Comparison of ENCODE assay signal across 28 cellular contexts in genomic region chr4:161530710-161531109, GRCh38.
"Had no signal": no experiment of that assay in that cellular context is flagged by ENCODE, and none has a peak within 500 bp of the region (broad histone marks: within the 10 kb centered on the region; RNA-seq: fewer than 3 reads in every experiment).

No MANE protein-coding gene starts in this region.

- H3K9me3 ChIP-seq: stomach, testis, thoracic aorta, thyroid gland, tibial artery, tibial nerve, transverse colon, upper lobe of left lung, upper lobe of right lung, uterus, vagina had no signal

- H3K4me3 Mint-ChIP-seq: stimulated activated effector memory CD8-positive, alpha-beta T cell treated with anti-CD3 and anti-CD28 coated beads, Interleukin-12 subunit alpha, Interleukin-12 subunit beta, amount 100 ng/mL, for 72 hours; stimulated activated memory B cell treated with anti-CD40 and anti-IgM and Interleukin-4, amounts not matched to agents 10 μg/mL and 1 μg/mL and 100 μg/mL, for 72 hours; stimulated activated naive B cell treated with anti-CD40 and anti-IgM and Interleukin-4, amounts not matched to agents 10 μg/mL and 1 μg/mL and 100 μg/mL, for 72 hours; stimulated activated naive CD8-positive, alpha-beta T cell treated with anti-CD3 and anti-CD28 coated beads, Interleukin-15, amount 100 ng/mL, for 72 hours; stimulated activated naive CD8-positive, alpha-beta T cell treated with anti-CD3 and anti-CD28 coated beads, Interleukin-15, Interleukin-2, amounts not matched to agents 100 ng/mL and 50 ng/mL, for 24 hours; type B pancreatic cell had no signal

- H3K27me3 Mint-ChIP-seq: stimulated activated memory B cell treated with anti-CD40 and anti-IgM and Interleukin-4, amounts not matched to agents 10 μg/mL and 1 μg/mL and 100 μg/mL, for 72 hours; stimulated activated naive B cell treated with anti-CD40 and anti-IgM and Interleukin-4, amounts not matched to agents 10 μg/mL and 1 μg/mL and 100 μg/mL, for 72 hours; stimulated activated naive CD8-positive, alpha-beta T cell treated with anti-CD3 and anti-CD28 coated beads, Interleukin-15, amount 100 ng/mL, for 72 hours; stimulated activated naive CD8-positive, alpha-beta T cell treated with anti-CD3 and anti-CD28 coated beads, Interleukin-15, Interleukin-2, amounts not matched to agents 100 ng/mL and 50 ng/mL, for 24 hours; type B pancreatic cell had no signal

- H3K27ac ChIP-seq: stomach, suprapubic skin, testis, thoracic aorta, thyroid gland, tibial artery, tibial nerve, transverse colon, upper lobe of left lung, upper lobe of right lung, uterus, vagina had no signal

- H3K4me3 ChIP-seq: stomach, suprapubic skin, testis, thoracic aorta, thyroid gland, tibial artery, tibial nerve, transverse colon, upper lobe of left lung, upper lobe of right lung, uterus, vagina had no signal

- H3K36me3 ChIP-seq: stomach, suprapubic skin, thoracic aorta, thyroid gland, tibial artery, tibial nerve, transverse colon, upper lobe of left lung, upper lobe of right lung, uterus, vagina had no signal

- H3K36me3 Mint-ChIP-seq: stimulated activated effector memory CD8-positive, alpha-beta T cell treated with anti-CD3 and anti-CD28 coated beads, Interleukin-12 subunit alpha, Interleukin-12 subunit beta, amount 100 ng/mL, for 72 hours; stimulated activated memory B cell treated with anti-CD40 and anti-IgM and Interleukin-4, amounts not matched to agents 10 μg/mL and 1 μg/mL and 100 μg/mL, for 72 hours; stimulated activated naive B cell treated with anti-CD40 and anti-IgM and Interleukin-4, amounts not matched to agents 10 μg/mL and 1 μg/mL and 100 μg/mL, for 72 hours; type B pancreatic cell had no signal

- H3K27ac Mint-ChIP-seq: stimulated activated effector memory CD8-positive, alpha-beta T cell treated with anti-CD3 and anti-CD28 coated beads, Interleukin-12 subunit alpha, Interleukin-12 subunit beta, amount 100 ng/mL, for 72 hours; stimulated activated memory B cell treated with anti-CD40 and anti-IgM and Interleukin-4, amounts not matched to agents 10 μg/mL and 1 μg/mL and 100 μg/mL, for 72 hours; stimulated activated naive B cell treated with anti-CD40 and anti-IgM and Interleukin-4, amounts not matched to agents 10 μg/mL and 1 μg/mL and 100 μg/mL, for 72 hours; stimulated activated naive CD8-positive, alpha-beta T cell treated with anti-CD3 and anti-CD28 coated beads, Interleukin-15, amount 100 ng/mL, for 72 hours; stimulated activated naive CD8-positive, alpha-beta T cell treated with anti-CD3 and anti-CD28 coated beads, Interleukin-15, Interleukin-2, amounts not matched to agents 100 ng/mL and 50 ng/mL, for 24 hours; type B pancreatic cell had no signal

- H3K4me1 Mint-ChIP-seq: stimulated activated effector memory CD8-positive, alpha-beta T cell treated with anti-CD3 and anti-CD28 coated beads, Interleukin-12 subunit alpha, Interleukin-12 subunit beta, amount 100 ng/mL, for 72 hours; stimulated activated memory B cell treated with anti-CD40 and anti-IgM and Interleukin-4, amounts not matched to agents 10 μg/mL and 1 μg/mL and 100 μg/mL, for 72 hours; stimulated activated naive B cell treated with anti-CD40 and anti-IgM and Interleukin-4, amounts not matched to agents 10 μg/mL and 1 μg/mL and 100 μg/mL, for 72 hours; stimulated activated naive CD8-positive, alpha-beta T cell treated with anti-CD3 and anti-CD28 coated beads, Interleukin-15, amount 100 ng/mL, for 72 hours had no signal

- DNase-seq: stimulated activated CD4-positive, alpha-beta T cell treated with anti-CD3 and anti-CD28 coated beads, Interleukin-2, amount 100 ng/mL, for 48 hours; stimulated activated CD4-positive, alpha-beta T cell treated with anti-CD3 and anti-CD28 coated beads, Interleukin-4, amount 100 ng/mL, for 1 hour; stimulated activated CD4-positive, alpha-beta T cell treated with anti-CD3 and anti-CD28 coated beads, Interleukin-4, amount 100 ng/mL, for 24 hours; stimulated activated CD4-positive, alpha-beta T cell treated with anti-CD3 and anti-CD28 coated beads, Interleukin-4, amount 100 ng/mL, for 4 hours; stimulated activated CD8-positive, alpha-beta memory T cell treated with anti-CD3 and anti-CD28 coated beads, Interleukin-4, amount 100 ng/mL, for 48 hours; stimulated activated naive B cell treated with anti-CD40 and anti-IgM and Interleukin-4, amounts not matched to agents 10 μg/mL and 1 μg/mL and 100 μg/mL, for 72 hours; stimulated activated naive CD4-positive, alpha-beta T cell; stimulated activated naive CD4-positive, alpha-beta T cell treated with Interleukin-2 at 50 U/mL for 16 hours; stimulated activated naive CD8-positive, alpha-beta T cell treated with anti-CD3 and anti-CD28 coated beads, Interleukin-15, amount 100 ng/mL, for 72 hours; stimulated activated naive CD8-positive, alpha-beta T cell treated with anti-CD3 and anti-CD28 coated beads, Interleukin-15, Interleukin-2, amounts not matched to agents 100 U/mL and 50 U/mL, for 24 hours; stomach; substantia nigra; testis; thyroid gland; tibial artery; transverse colon; trophoblast cell; upper lobe of left lung; upper lobe of right lung; uterus had no signal

- H3K27me3 ChIP-seq: stomach, suprapubic skin, testis, thyroid gland, tibial artery, tibial nerve, transverse colon, upper lobe of left lung, upper lobe of right lung, uterus, vagina had no signal
